ENCODE assay signal across 9 cellular contexts in genomic region chr5:161544350-161544765, GRCh38. TPM values are rescaled to one million over a fixed set of nuclear protein-coding genes. Genes with fewer than 3 reads are reported as not detected.
DNase-seq lines count a peak whose midpoint lies in the region; ATAC-seq and TF ChIP-seq lines count a peak whose summit lies in the region.
"Had no signal": no experiment of that assay in that cellular context is flagged by ENCODE, and none has a peak within 500 bp of the region (broad histone marks: within the 10 kb centered on the region; RNA-seq: fewer than 3 reads in every experiment).

No MANE protein-coding gene starts in this region.

- TF ChIP-seq CTCF in PC-3 (conservative IDR thresholded peaks at IDR 0.05; ENCODE audit: low read depth, low read length), result peak; percentile 78

- intact Hi-C loops in PC-3 (cut with micrococcal nuclease), result loop anchor here (5.0 kb wide), 2 partner anchors 1803 to 1863 kb away; no protein-coding TSS in a partner anchor

- no peak overlapping the region for H2AFZ ChIP-seq in PC-3 (ENCODE audit: low read length)

- POLR2A ChIA-PET in PC-3 (lab: Charles Lee; ENCODE audit: unreplicated experiment), result no interaction called here

- no peaks in the 10 kb centered on the region for H3K79me2 ChIP-seq in PC-3 (ENCODE audit: low read length)

- CTCF ChIA-PET in PC-3 (lab: Charles Lee), result no interaction called here

- H3K4me1 ChIP-seq in PC-3 (ENCODE audit: insufficient read depth, low read length), result no peaks in the 10 kb centered on the region

- H4K20me1 ChIP-seq in PC-3 (ENCODE audit: low read length), result no peaks in the 10 kb centered on the region

- H3K9ac ChIP-seq in PC-3 (ENCODE audit: low read length), result no peak overlapping the region

- no peaks in the 10 kb centered on the region for H3K9me3 ChIP-seq in PC-3 (ENCODE audit: low read length)

- H3F3A ChIP-seq in PC-3 (ENCODE audit: low read length, unreplicated experiment), result no peaks in the 10 kb centered on the region

- DNase-seq in NCI-H2029 treated with DMSO at 0.1 percent for 48 hours (lab: John Stamatoyannopoulos, UW) (peak; percentile 5), NCI-H2029 (lab: John Stamatoyannopoulos, UW) (no peak), PC-3 (peak; percentile 33), dermis microvascular lymphatic vessel endothelial cell (ENCODE audit: low read depth in 2 of 2) (peak; percentile 26 to 62), midbrain (lab: John Stamatoyannopoulos, UW) (peak; percentile 66)
- DNase-seq in stimulated activated naive CD4-positive, alpha-beta T cell (lab: John Stamatoyannopoulos, UW), result no peak

- H3K36me3 ChIP-seq in PC-3 (ENCODE audit: low read depth, low read length), result no peaks in the 10 kb centered on the region

- ATAC-seq in GM18909 (IDR thresholded peaks at IDR 0.05; ENCODE audit: poor library complexity, unreplicated experiment) (peak; percentile 61), HG03159 (IDR thresholded peaks at IDR 0.05; ENCODE audit: unreplicated experiment) (peak; percentile 47), PC-3 (no peak)
- ATAC-seq: CD8-positive, alpha-beta T cell had no signal

- no peak overlapping the region for H3K27ac ChIP-seq in PC-3 (ENCODE audit: low read length)

- no peaks in the 10 kb centered on the region for H3K27me3 ChIP-seq in PC-3 (ENCODE audit: low read length)

- no peak overlapping the region for H3K4me2 ChIP-seq in PC-3 (ENCODE audit: low read length)

- no peak overlapping the region for H3K4me3 ChIP-seq in PC-3 (ENCODE audit: low read length)

- H3K9me2 ChIP-seq in PC-3 (replicated peaks; ENCODE audit: low read length), result no peaks in the 10 kb centered on the region

- BruUV-seq in PC-3 (replicated peaks; lab: Mats Ljungman, UMichigan), result no TSS peak

RNA-seq across cellular contexts. Expression of gene GABRB2, which starts 2.2 kb away (rescaled TPM):
- total RNA-seq in PC-3 (2014; rRNA removed) (not detected in 2 replicates), dermis microvascular lymphatic vessel endothelial cell (not detected in 2 replicates)
- total RNA-seq: CD8-positive, alpha-beta T cell had no signal

Comparison
In these comparisons a context has a peak if more than half of its experiments do, and no peak if none do; other contexts are left out.
1. DNase-seq: peak in NCI-H2029 treated with DMSO at 0.1 percent for 48 hours (single experiment), PC-3 (single experiment), dermis microvascular lymphatic vessel endothelial cell (2 of 2) and midbrain (single experiment); none in NCI-H2029 (single experiment) and stimulated activated naive CD4-positive, alpha-beta T cell (0 of 6).